22 cellular contexts compared by ENCODE assay signal in genomic region chr7:10724449-10724848, GRCh38.
DNase-seq lines count a peak whose midpoint lies in the region; ATAC-seq, FAIRE-seq and TF ChIP-seq lines count a peak whose summit lies in the region.
"Had no signal": no experiment of that assay in that cellular context is flagged by ENCODE, and none has a peak within 500 bp of the region (broad histone marks: within the 10 kb centered on the region; RNA-seq: fewer than 3 reads in every experiment).

No MANE protein-coding gene starts in this region.

- H3K27ac ChIP-seq in K562 (ENCODE audit: extremely low read depth, low read depth, low read length), result no peak overlapping the region
- no peak overlapping the region for H3K27ac ChIP-seq in kidney (ENCODE audit: low read depth in 2 of 2, low read length in 2 of 2)
- H3K27ac ChIP-seq: 22Rv1, BLaER1, C4-2B had no signal

- H3K9me3 Mint-ChIP-seq in activated T-helper 1 cell treated with anti-CD3 and anti-CD28 coated beads, Interleukin-12 subunit alpha, Interleukin-12 subunit beta, Interleukin-2, Interleukin-4 antibody, amounts not matched to agents 30 ng/mL and 10 ng/mL and 1 ng/mL, durations not matched to agents 14 hours and 24 hours and 36 hours, result no peaks in the 10 kb centered on the region
- H3K9me3 Mint-ChIP-seq: CD8-positive, alpha-beta T cell; GM23338 had no signal

- in situ Hi-C loops in K562 (cut with MboI), result no loop called here

- H3K4me3 Mint-ChIP-seq in activated T-helper 1 cell treated with anti-CD3 and anti-CD28 coated beads, Interleukin-12 subunit alpha, Interleukin-12 subunit beta, Interleukin-2, Interleukin-4 antibody, amounts not matched to agents 30 ng/mL and 10 ng/mL and 1 ng/mL, durations not matched to agents 14 hours and 24 hours and 36 hours, result no peak overlapping the region
- H3K4me3 Mint-ChIP-seq: B cell; CD8-positive, alpha-beta T cell; GM23338; HFFc6 had no signal

- H3K79me2 ChIP-seq in K562 (ENCODE audit: control insufficient read depth, insufficient read depth, low read length), result peaks cover 94% of the 10 kb centered on the region

- H3K4me1 ChIP-seq in K562 (replicated peaks in 1 of 2; ENCODE audit: control insufficient read depth in 2 of 2, insufficient read depth in 2 of 2, low read length in 2 of 2) (no peaks in the 10 kb centered on the region; a peak in 2 of 5 replicates), kidney (ENCODE audit: control insufficient read depth in 1 of 2, insufficient read depth in 1 of 2, low read depth in 1 of 2, low read length in 2 of 2) (no peaks in the 10 kb centered on the region)
- H3K4me1 ChIP-seq: BLaER1, Caco-2 had no signal

- intact Hi-C loops in K562 (cut with micrococcal nuclease), result no loop called here
- intact Hi-C loops in kidney (cut with DNase I), result no loop called here
- intact Hi-C loops in activated T-helper 1 cell treated with anti-CD3 and anti-CD28 coated beads, Interleukin-12 subunit alpha, Interleukin-12 subunit beta, Interleukin-2, Interleukin-4 antibody, amounts not matched to agents 30 ng/mL and 10 ng/mL and 1 ng/mL, durations not matched to agents 14 hours and 24 hours and 36 hours (cut with micrococcal nuclease), result no loop called here

- no peaks in the 10 kb centered on the region for H3K9me3 ChIP-seq in K562 (replicated peaks; ENCODE audit: control insufficient read depth, insufficient read depth, low read depth, low read length)
- no peaks in the 10 kb centered on the region for H3K9me3 ChIP-seq in kidney (ENCODE audit: control insufficient read depth in 1 of 2, low read length in 2 of 2)
- H3K9me3 ChIP-seq: BLaER1, Caco-2, HAP-1 had no signal

- H3K27ac Mint-ChIP-seq in activated T-helper 1 cell treated with anti-CD3 and anti-CD28 coated beads, Interleukin-12 subunit alpha, Interleukin-12 subunit beta, Interleukin-2, Interleukin-4 antibody, amounts not matched to agents 30 ng/mL and 10 ng/mL and 1 ng/mL, durations not matched to agents 14 hours and 24 hours and 36 hours, result no peak overlapping the region
- H3K27ac Mint-ChIP-seq: B cell; CD4-positive, CD25-positive, alpha-beta regulatory T cell; CD8-positive, alpha-beta T cell; HFFc6 had no signal

- TF ChIP-seq CTCF in K562 (IDR thresholded peaks at IDR 0.05 in 2 of 3, conservative IDR thresholded peaks at IDR 0.05 in 1 of 3; ENCODE audit: insufficient read depth in 2 of 3, low read depth in 1 of 3, low read length in 3 of 3) (no peak), kidney (IDR thresholded peaks at IDR 0.05; ENCODE audit: borderline replicate concordance, extremely low read depth, insufficient read depth) (no peak)

- BruUV-seq in K562 (replicated peaks; lab: Mats Ljungman, UMichigan), result no TSS peak

- TF ChIP-seq EP300 in K562 (IDR thresholded peaks at IDR 0.05; ENCODE audit: low read length), result no peak

- H3K4me2 ChIP-seq in K562 (ENCODE audit: insufficient read depth, low read length), result no peak overlapping the region
- H3K4me2 ChIP-seq: BLaER1, GM23338 had no signal

- WGBS in K562 (ENCODE audit: insufficient coverage, low coverage, missing lambda C conversion rate), result 58% methylated on average over 1 of the region's 1 CpG

- CTCF ChIA-PET in K562 (lab: Yijun Ruan, JAX; ENCODE audit: low intra/inter-chr PET ratio), result no interaction called here

- H4K20me1 ChIP-seq in K562 (replicated peaks; ENCODE audit: control insufficient read depth, insufficient read depth, low read length), result no peaks in the 10 kb centered on the region
- H4K20me1 ChIP-seq: BLaER1 had no signal

- H3K9me1 ChIP-seq in K562 (ENCODE audit: control insufficient read depth, insufficient read depth, low read length), result no peaks in the 10 kb centered on the region

- no peak overlapping the region for H2AFZ ChIP-seq in K562 (ENCODE audit: low read depth, low read length)
- H2AFZ ChIP-seq: GM23338 had no signal

- ATAC-seq in GM18867 (IDR thresholded peaks at IDR 0.05; ENCODE audit: unreplicated experiment) (peak; percentile 39), K562 (peak; percentile 32; the same call in 2 of the 3 replicates), HG03469 (IDR thresholded peaks at IDR 0.05; ENCODE audit: unreplicated experiment) (no peak)
- ATAC-seq: CD8-positive, alpha-beta T cell; GM23338 had no signal

- H3K4me1 Mint-ChIP-seq in activated T-helper 1 cell treated with anti-CD3 and anti-CD28 coated beads, Interleukin-12 subunit alpha, Interleukin-12 subunit beta, Interleukin-2, Interleukin-4 antibody, amounts not matched to agents 30 ng/mL and 10 ng/mL and 1 ng/mL, durations not matched to agents 14 hours and 24 hours and 36 hours (ENCODE audit: low read depth), result no peaks in the 10 kb centered on the region
- H3K4me1 Mint-ChIP-seq: B cell; CD4-positive, CD25-positive, alpha-beta regulatory T cell had no signal

- FAIRE-seq in H54 (lab: Jason Lieb, UNC), result peak; percentile 6
- FAIRE-seq in K562 (lab: Jason Lieb, UNC), result no peak
- FAIRE-seq in kidney (lab: Jason Lieb, UNC), result no peak
- FAIRE-seq: A204.1, GM19239 had no signal

- POLR2A ChIA-PET in K562 (lab: Yijun Ruan, JAX), result no interaction called here

- no peaks in the 10 kb centered on the region for H3K36me3 Mint-ChIP-seq in activated T-helper 1 cell treated with anti-CD3 and anti-CD28 coated beads, Interleukin-12 subunit alpha, Interleukin-12 subunit beta, Interleukin-2, Interleukin-4 antibody, amounts not matched to agents 30 ng/mL and 10 ng/mL and 1 ng/mL, durations not matched to agents 14 hours and 24 hours and 36 hours (ENCODE audit: low read depth)
- H3K36me3 Mint-ChIP-seq: CD4-positive, CD25-positive, alpha-beta regulatory T cell; CD8-positive, alpha-beta T cell had no signal

- H3K9ac ChIP-seq in K562 (ENCODE audit: insufficient read depth in 1 of 2, low read depth in 2 of 2, low read length in 2 of 2), result no peak overlapping the region
- no peak overlapping the region for H3K9ac ChIP-seq in kidney (ENCODE audit: low read length in 2 of 2)
- H3K9ac ChIP-seq: BLaER1 had no signal

- H3K4me3 ChIP-seq in K562 (no peak overlapping the region), kidney (ENCODE audit: low read length in 2 of 2) (no peak overlapping the region)
- H3K4me3 ChIP-seq: BLaER1, GM23338, HAP-1 had no signal

- no peak for TF ChIP-seq RAD21 in K562 (CRISPR knock-in tag; conservative IDR thresholded peaks at IDR 0.05 in 1 of 2, IDR thresholded peaks at IDR 0.05 in 1 of 2)

- peaks cover 21% of the 10 kb centered on the region for H3K36me3 ChIP-seq in K562 (ENCODE audit: control insufficient read depth, insufficient read depth, low read length)
- H3K36me3 ChIP-seq in kidney (ENCODE audit: control insufficient read depth in 1 of 2, insufficient read depth in 2 of 2, low read length in 2 of 2), result no peaks in the 10 kb centered on the region
- H3K36me3 ChIP-seq: BLaER1, HAP-1 had no signal

- DNase-seq in H54 (ENCODE audit: insufficient read length, low spot score) (no peak), K562 (ENCODE audit: extremely low read depth in 1 of 4, low spot score in 3 of 4) (no peak), globus pallidus (ENCODE audit: low spot score) (peak; percentile 7), kidney (no peak)
- DNase-seq in stimulated activated CD4-positive, alpha-beta T cell treated with anti-CD3 and anti-CD28 coated beads, Interleukin-4, amount 100 ng/mL, for 4 hours, result no peak
- no peak for DNase-seq in activated T-helper 1 cell treated with anti-CD3 and anti-CD28 coated beads, Interleukin-12 subunit alpha, Interleukin-12 subunit beta, Interleukin-2, Interleukin-4 antibody, amounts not matched to agents 30 ng/mL and 10 ng/mL and 1 ng/mL, durations not matched to agents 14 hours and 24 hours and 36 hours (ENCODE audit: low spot score)
- DNase-seq: Caco-2; CD4-positive, CD25-positive, alpha-beta regulatory T cell; CD8-positive, alpha-beta T cell; DMS153; DND-41; HFFc6 had no signal

- H3K27me3 ChIP-seq in K562 (ENCODE audit: control insufficient read depth in 2 of 2, insufficient read depth in 2 of 2, low read length in 2 of 2), result no peaks in the 10 kb centered on the region
- H3K27me3 ChIP-seq: BLaER1 had no signal

- TF ChIP-seq POLR2A in H54 (IDR thresholded peaks at IDR 0.05; ENCODE audit: low read depth, low read length) (no peak), K562 (conservative IDR thresholded peaks at IDR 0.05) (no peak)

- H3K27me3 Mint-ChIP-seq in activated T-helper 1 cell treated with anti-CD3 and anti-CD28 coated beads, Interleukin-12 subunit alpha, Interleukin-12 subunit beta, Interleukin-2, Interleukin-4 antibody, amounts not matched to agents 30 ng/mL and 10 ng/mL and 1 ng/mL, durations not matched to agents 14 hours and 24 hours and 36 hours (ENCODE audit: insufficient read depth), result no peaks in the 10 kb centered on the region
- H3K27me3 Mint-ChIP-seq: CD4-positive, CD25-positive, alpha-beta regulatory T cell had no signal

TF ChIP-seq in K562, 482 proteins besides CTCF, POLR2A, EP300 and RAD21 (continues in another document):
- TF ChIP-seq RHOXF2B (CRISPR knock-in tag; conservative IDR thresholded peaks at IDR 0.05), result no peak
- no peak for TF ChIP-seq TFAM (CRISPR knock-in tag; conservative IDR thresholded peaks at IDR 0.05)
- no peak for TF ChIP-seq ARID2 (IDR thresholded peaks at IDR 0.05)
- no peak for TF ChIP-seq CBFA2T3 (IDR thresholded peaks at IDR 0.05)
- TF ChIP-seq ZNF3 (CRISPR knock-in tag; IDR thresholded peaks at IDR 0.05), result no peak
- TF ChIP-seq HCFC1 (IDR thresholded peaks at IDR 0.05; ENCODE audit: low read depth, low read length), result no peak
- TF ChIP-seq SMARCA5 (IDR thresholded peaks at IDR 0.05), result no peak
- no peak for TF ChIP-seq FUS (optimal IDR thresholded peaks at IDR 0.05; ENCODE audit: low read depth, low read length)
- TF ChIP-seq YBX1 (IDR thresholded peaks at IDR 0.05), result no peak
